Comparison of ENCODE assay signal across 2 cellular contexts in the genomic region with DNA sequence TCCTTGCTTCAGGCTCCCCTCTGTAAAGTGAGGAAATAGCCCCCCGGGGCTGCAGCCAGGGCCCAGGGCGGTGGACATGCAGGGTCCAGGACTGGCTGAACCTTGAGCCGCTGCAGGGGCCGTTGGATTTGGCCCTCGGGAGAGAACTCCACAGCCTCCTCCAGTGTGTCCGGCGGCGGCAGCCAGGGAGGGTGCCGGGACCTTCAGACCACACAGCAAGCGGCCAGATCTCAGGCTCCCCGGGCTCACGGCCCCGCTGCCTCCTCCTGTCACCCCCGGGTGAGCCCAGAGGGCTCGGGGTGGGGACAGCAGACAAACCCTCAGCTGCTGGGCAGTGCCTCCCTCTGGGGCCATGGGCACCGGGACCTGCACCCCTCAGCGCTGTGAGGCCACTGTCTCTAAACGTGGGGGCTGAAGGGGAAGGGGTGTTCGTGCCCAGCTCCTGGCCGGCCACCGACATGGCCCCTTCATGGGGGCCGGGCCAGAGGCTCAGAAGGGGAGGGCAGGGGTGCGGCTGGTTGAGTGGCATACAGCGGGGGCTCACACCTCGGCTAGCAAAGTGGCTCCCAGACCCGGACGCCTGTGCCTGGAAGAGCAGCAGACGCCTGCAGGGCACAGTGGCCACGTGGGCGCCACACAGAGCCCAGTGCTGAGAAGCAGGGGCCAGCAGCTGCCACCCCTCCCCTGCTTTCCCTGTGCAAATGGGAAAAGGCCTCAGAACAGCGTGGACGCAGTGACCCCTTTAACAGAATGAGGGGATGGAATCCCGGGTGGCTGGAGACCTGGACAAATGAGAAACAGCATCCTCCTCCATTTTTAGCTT.
TF ChIP-seq lines count a peak whose summit lies in the region.

No MANE protein-coding gene starts in this region.

TF ChIP-seq in HepG2, 621 proteins besides CTCF, POLR2A, EP300 and RAD21:
- TF ChIP-seq KDM3A (CRISPR knock-in tag; IDR thresholded peaks at IDR 0.05; ENCODE audit: low read depth) (no peak), ZNF616 (CRISPR knock-in tag; IDR thresholded peaks at IDR 0.05; ENCODE audit: low read depth) (no peak), HNRNPL (IDR thresholded peaks at IDR 0.05; ENCODE audit: low read depth, low read length) (peak; percentile 60; the same call in 1 of the 2 replicates), ZNF7 (CRISPR knock-in tag; IDR thresholded peaks at IDR 0.05) (no peak), SNAPC2 (CRISPR knock-in tag; IDR thresholded peaks at IDR 0.05) (no peak), ZNF878 (CRISPR knock-in tag; IDR thresholded peaks at IDR 0.05) (no peak), ZNF775 (CRISPR knock-in tag; IDR thresholded peaks at IDR 0.05; ENCODE audit: borderline replicate concordance) (no peak), ZNF768 (CRISPR knock-in tag; IDR thresholded peaks at IDR 0.05) (peak; percentile 21; the same call in 1 of the 2 replicates), ZNF75D (CRISPR knock-in tag; IDR thresholded peaks at IDR 0.05; ENCODE audit: borderline replicate concordance) (no peak), ZNF33B (CRISPR knock-in tag; IDR thresholded peaks at IDR 0.05) (no peak), MEIS1 (CRISPR knock-in tag; IDR thresholded peaks at IDR 0.05; ENCODE audit: borderline replicate concordance) (no peak)
- TF ChIP-seq, protein P1, sequence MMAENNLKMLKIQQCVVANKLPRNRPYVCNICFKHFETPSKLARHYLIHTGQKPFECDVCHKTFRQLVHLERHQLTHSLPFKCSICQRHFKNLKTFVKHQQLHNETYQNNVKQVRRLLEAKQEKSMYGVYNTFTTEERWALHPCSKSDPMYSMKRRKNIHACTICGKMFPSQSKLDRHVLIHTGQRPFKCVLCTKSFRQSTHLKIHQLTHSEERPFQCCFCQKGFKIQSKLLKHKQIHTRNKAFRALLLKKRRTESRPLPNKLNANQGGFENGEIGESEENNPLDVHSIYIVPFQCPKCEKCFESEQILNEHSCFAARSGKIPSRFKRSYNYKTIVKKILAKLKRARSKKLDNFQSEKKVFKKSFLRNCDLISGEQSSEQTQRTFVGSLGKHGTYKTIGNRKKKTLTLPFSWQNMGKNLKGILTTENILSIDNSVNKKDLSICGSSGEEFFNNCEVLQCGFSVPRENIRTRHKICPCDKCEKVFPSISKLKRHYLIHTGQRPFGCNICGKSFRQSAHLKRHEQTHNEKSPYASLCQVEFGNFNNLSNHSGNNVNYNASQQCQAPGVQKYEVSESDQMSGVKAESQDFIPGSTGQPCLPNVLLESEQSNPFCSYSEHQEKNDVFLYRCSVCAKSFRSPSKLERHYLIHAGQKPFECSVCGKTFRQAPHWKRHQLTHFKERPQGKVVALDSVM (CRISPR knock-in tag; IDR thresholded peaks at IDR 0.05): no peak
- TF ChIP-seq, protein P2, sequence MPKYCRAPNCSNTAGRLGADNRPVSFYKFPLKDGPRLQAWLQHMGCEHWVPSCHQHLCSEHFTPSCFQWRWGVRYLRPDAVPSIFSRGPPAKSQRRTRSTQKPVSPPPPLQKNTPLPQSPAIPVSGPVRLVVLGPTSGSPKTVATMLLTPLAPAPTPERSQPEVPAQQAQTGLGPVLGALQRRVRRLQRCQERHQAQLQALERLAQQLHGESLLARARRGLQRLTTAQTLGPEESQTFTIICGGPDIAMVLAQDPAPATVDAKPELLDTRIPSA (CRISPR knock-in tag; IDR thresholded peaks at IDR 0.05; ENCODE audit: borderline replicate concordance): no peak
- TF ChIP-seq, protein P3, sequence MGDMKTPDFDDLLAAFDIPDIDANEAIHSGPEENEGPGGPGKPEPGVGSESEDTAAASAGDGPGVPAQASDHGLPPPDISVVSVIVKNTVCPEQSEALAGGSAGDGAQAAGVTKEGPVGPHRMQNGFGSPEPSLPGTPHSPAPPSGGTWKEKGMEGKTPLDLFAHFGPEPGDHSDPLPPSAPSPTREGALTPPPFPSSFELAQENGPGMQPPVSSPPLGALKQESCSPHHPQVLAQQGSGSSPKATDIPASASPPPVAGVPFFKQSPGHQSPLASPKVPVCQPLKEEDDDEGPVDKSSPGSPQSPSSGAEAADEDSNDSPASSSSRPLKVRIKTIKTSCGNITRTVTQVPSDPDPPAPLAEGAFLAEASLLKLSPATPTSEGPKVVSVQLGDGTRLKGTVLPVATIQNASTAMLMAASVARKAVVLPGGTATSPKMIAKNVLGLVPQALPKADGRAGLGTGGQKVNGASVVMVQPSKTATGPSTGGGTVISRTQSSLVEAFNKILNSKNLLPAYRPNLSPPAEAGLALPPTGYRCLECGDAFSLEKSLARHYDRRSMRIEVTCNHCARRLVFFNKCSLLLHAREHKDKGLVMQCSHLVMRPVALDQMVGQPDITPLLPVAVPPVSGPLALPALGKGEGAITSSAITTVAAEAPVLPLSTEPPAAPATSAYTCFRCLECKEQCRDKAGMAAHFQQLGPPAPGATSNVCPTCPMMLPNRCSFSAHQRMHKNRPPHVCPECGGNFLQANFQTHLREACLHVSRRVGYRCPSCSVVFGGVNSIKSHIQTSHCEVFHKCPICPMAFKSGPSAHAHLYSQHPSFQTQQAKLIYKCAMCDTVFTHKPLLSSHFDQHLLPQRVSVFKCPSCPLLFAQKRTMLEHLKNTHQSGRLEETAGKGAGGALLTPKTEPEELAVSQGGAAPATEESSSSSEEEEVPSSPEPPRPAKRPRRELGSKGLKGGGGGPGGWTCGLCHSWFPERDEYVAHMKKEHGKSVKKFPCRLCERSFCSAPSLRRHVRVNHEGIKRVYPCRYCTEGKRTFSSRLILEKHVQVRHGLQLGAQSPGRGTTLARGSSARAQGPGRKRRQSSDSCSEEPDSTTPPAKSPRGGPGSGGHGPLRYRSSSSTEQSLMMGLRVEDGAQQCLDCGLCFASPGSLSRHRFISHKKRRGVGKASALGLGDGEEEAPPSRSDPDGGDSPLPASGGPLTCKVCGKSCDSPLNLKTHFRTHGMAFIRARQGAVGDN (CRISPR knock-in tag; IDR thresholded peaks at IDR 0.05): no peak

TF ChIP-seq in Ishikawa, 13 proteins besides CTCF, POLR2A, EP300 and RAD21:
- TF ChIP-seq CREB1 (IDR thresholded peaks at IDR 0.05; ENCODE audit: low read depth): no peak
- TF ChIP-seq, protein P4, sequence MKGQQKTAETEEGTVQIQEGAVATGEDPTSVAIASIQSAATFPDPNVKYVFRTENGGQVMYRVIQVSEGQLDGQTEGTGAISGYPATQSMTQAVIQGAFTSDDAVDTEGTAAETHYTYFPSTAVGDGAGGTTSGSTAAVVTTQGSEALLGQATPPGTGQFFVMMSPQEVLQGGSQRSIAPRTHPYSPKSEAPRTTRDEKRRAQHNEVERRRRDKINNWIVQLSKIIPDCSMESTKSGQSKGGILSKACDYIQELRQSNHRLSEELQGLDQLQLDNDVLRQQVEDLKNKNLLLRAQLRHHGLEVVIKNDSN (IDR thresholded peaks at IDR 0.05): 0 out of 2 replicates have a peak, but pooled peaks have one; percentile 37
- TF ChIP-seq NFIC (IDR thresholded peaks at IDR 0.05): no peak
